Comparison of ENCODE assay signal across 19 cellular contexts in the genomic region with DNA sequence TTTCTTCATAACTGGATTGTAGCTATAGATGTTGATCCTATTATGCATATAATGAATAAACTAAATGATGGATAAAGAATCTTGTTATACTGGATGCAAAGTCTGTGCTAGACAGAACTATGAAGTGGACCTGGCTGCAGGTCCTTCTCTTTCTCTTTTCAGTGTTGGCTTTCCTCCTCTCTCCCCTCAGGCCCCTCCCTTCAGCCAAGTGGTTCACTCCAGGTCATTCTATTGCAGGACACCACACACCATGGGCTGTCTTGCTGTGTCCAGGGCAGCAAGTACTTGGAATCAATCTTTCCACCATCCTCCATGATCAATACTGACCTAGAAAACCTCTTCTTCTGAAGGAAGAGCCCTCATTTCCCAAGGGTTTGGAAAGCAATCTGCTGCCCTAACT. TPM values are rescaled to one million over a fixed set of nuclear protein-coding genes. Genes with fewer than 3 reads are reported as not detected.
DNase-seq lines count a peak whose midpoint lies in the region; ATAC-seq lines count a peak whose summit lies in the region.
"Had no signal": no experiment of that assay in that cellular context is flagged by ENCODE, and none has a peak within 500 bp of the region (broad histone marks: within the 10 kb centered on the region; RNA-seq: fewer than 3 reads in every experiment).

No MANE protein-coding gene starts in this region.

- H3K27me3 Mint-ChIP-seq in activated CD4-positive, alpha-beta T cell treated with anti-CD3 and anti-CD28 coated beads for 36 hours, result no peaks in the 10 kb centered on the region
- no peaks in the 10 kb centered on the region for H3K27me3 Mint-ChIP-seq in CD4-positive, CD25-positive, alpha-beta regulatory T cell
- H3K27me3 Mint-ChIP-seq in activated CD4-positive, alpha-beta memory T cell treated with anti-CD3 and anti-CD28 coated beads, Interleukin-2, amount 10 ng/mL, durations not matched to agents 7 days and 5 days, result no peaks in the 10 kb centered on the region
- H3K27me3 Mint-ChIP-seq: IgD-negative memory B cell had no signal

- DNase-seq in activated CD4-positive, alpha-beta T cell treated with anti-CD3 and anti-CD28 coated beads for 36 hours, result no peak
- no peak for DNase-seq in activated CD4-positive, alpha-beta T cell treated with anti-CD3 and anti-CD28 coated beads for 1 hour
- no peak for DNase-seq in CD4-positive, CD25-positive, alpha-beta regulatory T cell
- DNase-seq in activated CD4-positive, alpha-beta memory T cell treated with anti-CD3 and anti-CD28 coated beads, Interleukin-2, amount 10 ng/mL, durations not matched to agents 7 days and 5 days, result no peak
- DNase-seq in left ventricle myocardium superior (no peak), DMS53 (lab: John Stamatoyannopoulos, UW) (no peak)
- DNase-seq: Caco-2, HCEC 1CT, MV-4-11, NCI-H1436, NCI-H2081, NCI-H524 had no signal

- POLR2A ChIA-PET in activated CD4-positive, alpha-beta T cell treated with anti-CD3 and anti-CD28 coated beads for 36 hours (lab: Charles Lee), result no interaction called here
- POLR2A ChIA-PET in activated CD4-positive, alpha-beta memory T cell treated with anti-CD3 and anti-CD28 coated beads, Interleukin-2, amount 10 ng/mL, durations not matched to agents 7 days and 5 days (lab: Charles Lee), result interaction anchor here (0.8 to 1.7 kb wide), 3 partner anchors 16 to 21 kb away, joined by 3 to 5 read pairs (median 3); no protein-coding TSS in a partner anchor

- H3K27ac Mint-ChIP-seq in activated CD4-positive, alpha-beta T cell treated with anti-CD3 and anti-CD28 coated beads for 36 hours, result peak overlapping the region; percentile 66
- H3K27ac Mint-ChIP-seq in CD4-positive, CD25-positive, alpha-beta regulatory T cell, result peak overlapping the region; percentile 66 to 85 (median 76)
- H3K27ac Mint-ChIP-seq in activated CD4-positive, alpha-beta memory T cell treated with anti-CD3 and anti-CD28 coated beads, Interleukin-2, amount 10 ng/mL, durations not matched to agents 7 days and 5 days, result peak overlapping the region; percentile 95

- H3K4me1 ChIP-seq in CD4-positive, CD25-positive, alpha-beta regulatory T cell (ENCODE audit: control insufficient read depth, insufficient read depth, low read length, poor library complexity, severe bottlenecking), result peaks cover 55% of the 10 kb centered on the region

- ATAC-seq in activated CD4-positive, alpha-beta T cell treated with anti-CD3 and anti-CD28 coated beads for 36 hours, result no peak
- ATAC-seq in CD4-positive, CD25-positive, alpha-beta regulatory T cell (ENCODE audit: low read depth in 2 of 2), result no peak
- ATAC-seq in left ventricle myocardium superior, result peak; percentile 87
- ATAC-seq in GM19395 (IDR thresholded peaks at IDR 0.05; ENCODE audit: unreplicated experiment), result no peak
- ATAC-seq in HG03565 (IDR thresholded peaks at IDR 0.05; ENCODE audit: unreplicated experiment), result no peak

- H3K27ac ChIP-seq in CD4-positive, CD25-positive, alpha-beta regulatory T cell (ENCODE audit: insufficient read depth, low read length, poor library complexity, severe bottlenecking), result peak overlapping the region; percentile 18
- H3K27ac ChIP-seq: BLaER1 treated with 17β-estradiol and CSF1 and Interleukin-3, amounts not matched to agents 10 nM and 100 nM had no signal

- peak overlapping the region; percentile 42 for H3K4me3 ChIP-seq in CD4-positive, CD25-positive, alpha-beta regulatory T cell (ENCODE audit: low read depth, low read length)
- H3K4me3 ChIP-seq: BLaER1 treated with 17β-estradiol and CSF1 and Interleukin-3, amounts not matched to agents 10 nM and 100 nM had no signal

- peaks cover 52% of the 10 kb centered on the region for H3K36me3 ChIP-seq in CD4-positive, CD25-positive, alpha-beta regulatory T cell (ENCODE audit: control insufficient read depth, insufficient read depth, low read length)
- H3K36me3 ChIP-seq: BLaER1 treated with 17β-estradiol and CSF1 and Interleukin-3, amounts not matched to agents 10 nM and 100 nM had no signal

- H3K9me3 Mint-ChIP-seq in activated CD4-positive, alpha-beta T cell treated with anti-CD3 and anti-CD28 coated beads for 36 hours (ENCODE audit: low read depth), result no peaks in the 10 kb centered on the region
- H3K9me3 Mint-ChIP-seq in CD4-positive, CD25-positive, alpha-beta regulatory T cell, result no peaks in the 10 kb centered on the region
- no peaks in the 10 kb centered on the region for H3K9me3 Mint-ChIP-seq in activated CD4-positive, alpha-beta memory T cell treated with anti-CD3 and anti-CD28 coated beads, Interleukin-2, amount 10 ng/mL, durations not matched to agents 7 days and 5 days
- H3K9me3 Mint-ChIP-seq: IgD-negative memory B cell had no signal

- no peaks in the 10 kb centered on the region for H3K9me3 ChIP-seq in CD4-positive, CD25-positive, alpha-beta regulatory T cell (ENCODE audit: control insufficient read depth in 2 of 2, low read length in 2 of 2)
- H3K9me3 ChIP-seq: BLaER1 treated with 17β-estradiol and CSF1 and Interleukin-3, amounts not matched to agents 10 nM and 100 nM; Caco-2 had no signal

- H3K4me3 Mint-ChIP-seq in activated CD4-positive, alpha-beta T cell treated with anti-CD3 and anti-CD28 coated beads for 36 hours, result no peak overlapping the region
- peak overlapping the region in 3 of 4 donors; percentile 5 to 72 (median 26) for H3K4me3 Mint-ChIP-seq in CD4-positive, CD25-positive, alpha-beta regulatory T cell
- no peak overlapping the region for H3K4me3 Mint-ChIP-seq in activated CD4-positive, alpha-beta memory T cell treated with anti-CD3 and anti-CD28 coated beads, Interleukin-2, amount 10 ng/mL, durations not matched to agents 7 days and 5 days
- H3K4me3 Mint-ChIP-seq: IgD-negative memory B cell had no signal

- peaks cover 19% of the 10 kb centered on the region for H3K36me3 Mint-ChIP-seq in activated CD4-positive, alpha-beta T cell treated with anti-CD3 and anti-CD28 coated beads for 36 hours (ENCODE audit: low read depth)
- peaks cover 45% of the 10 kb centered on the region for H3K36me3 Mint-ChIP-seq in CD4-positive, CD25-positive, alpha-beta regulatory T cell
- H3K36me3 Mint-ChIP-seq in activated CD4-positive, alpha-beta memory T cell treated with anti-CD3 and anti-CD28 coated beads, Interleukin-2, amount 10 ng/mL, durations not matched to agents 7 days and 5 days (ENCODE audit: low read depth), result peaks cover 81% of the 10 kb centered on the region

- intact Hi-C loops in activated CD4-positive, alpha-beta T cell treated with anti-CD3 and anti-CD28 coated beads for 36 hours (cut with DNase I, micrococcal nuclease), result loop anchor here (2.0 kb wide), 2 partner anchors 16 to 18 kb away; no protein-coding TSS in a partner anchor
- intact Hi-C loops in left ventricle myocardium superior (cut with micrococcal nuclease), result no loop called here

- H3K27me3 ChIP-seq in CD4-positive, CD25-positive, alpha-beta regulatory T cell (ENCODE audit: control insufficient read depth, insufficient read depth, low read length), result no peaks in the 10 kb centered on the region
- H3K27me3 ChIP-seq: BLaER1 treated with 17β-estradiol and CSF1 and Interleukin-3, amounts not matched to agents 10 nM and 100 nM had no signal

- CTCF ChIA-PET in activated CD4-positive, alpha-beta T cell treated with anti-CD3 and anti-CD28 coated beads for 36 hours (lab: Charles Lee), result interaction anchor here (0.6 kb wide), 1 partner anchor 527 kb away, joined by 6 read pairs; no protein-coding TSS in a partner anchor
- CTCF ChIA-PET in activated CD4-positive, alpha-beta memory T cell treated with anti-CD3 and anti-CD28 coated beads, Interleukin-2, amount 10 ng/mL, durations not matched to agents 7 days and 5 days (lab: Charles Lee), result no interaction called here

- peaks cover 82% of the 10 kb centered on the region for H3K4me1 Mint-ChIP-seq in activated CD4-positive, alpha-beta T cell treated with anti-CD3 and anti-CD28 coated beads for 36 hours
- peaks cover 46 to 86% (median 70%) of the 10 kb centered on the region in 4 donors for H3K4me1 Mint-ChIP-seq in CD4-positive, CD25-positive, alpha-beta regulatory T cell
- peaks cover 84% of the 10 kb centered on the region for H3K4me1 Mint-ChIP-seq in activated CD4-positive, alpha-beta memory T cell treated with anti-CD3 and anti-CD28 coated beads, Interleukin-2, amount 10 ng/mL, durations not matched to agents 7 days and 5 days

RNA-seq across cellular contexts. Expression of gene EIF4E3, which starts 20.3 kb away (rescaled TPM):
- 10 to 100 TPM; 28.7 to 29.7 TPM for total RNA-seq in activated CD4-positive, alpha-beta T cell treated with anti-CD3 and anti-CD28 coated beads for 36 hours
- total RNA-seq in CD4-positive, CD25-positive, alpha-beta regulatory T cell, result 101 TPM
- polyA plus RNA-seq in CD4-positive, CD25-positive, alpha-beta regulatory T cell, result 10 to 100 TPM; 27.8 to 98.9 (median 60.1) TPM
- total RNA-seq in activated CD4-positive, alpha-beta memory T cell treated with anti-CD3 and anti-CD28 coated beads, Interleukin-2, amount 10 ng/mL, durations not matched to agents 7 days and 5 days, result 10 to 100 TPM; 76.9 TPM
- total RNA-seq in left ventricle myocardium superior, result 55.7 TPM

RNA-seq across cellular contexts. Expression of gene GPR27, which starts 48.7 kb away (rescaled TPM):
- total RNA-seq in activated CD4-positive, alpha-beta T cell treated with anti-CD3 and anti-CD28 coated beads for 36 hours, result 1 to 10 TPM; 1.2 to 1.6 TPM
- total RNA-seq in CD4-positive, CD25-positive, alpha-beta regulatory T cell, result 1.0 TPM
- 1 to 10 TPM in 1 of 4 donors, under 1 TPM in 2, not detected in 1; 0.30 to 1.4 (median 0.81) TPM for polyA plus RNA-seq in CD4-positive, CD25-positive, alpha-beta regulatory T cell
- 1 to 10 TPM; 3.0 to 3.1 TPM for total RNA-seq in activated CD4-positive, alpha-beta memory T cell treated with anti-CD3 and anti-CD28 coated beads, Interleukin-2, amount 10 ng/mL, durations not matched to agents 7 days and 5 days
- total RNA-seq in left ventricle myocardium superior, result 4.4 TPM
- total RNA-seq: A172, HT1080, LHCN-M2 had no signal

Comparison
In these comparisons a context has a peak if more than half of its experiments do, and no peak if none do; other contexts are left out.
1. H3K4me3 Mint-ChIP-seq: peak in CD4-positive, CD25-positive, alpha-beta regulatory T cell (3 of 4); none in activated CD4-positive, alpha-beta T cell treated with anti-CD3 and anti-CD28 coated beads for 36 hours (single experiment) and activated CD4-positive, alpha-beta memory T cell treated with anti-CD3 and anti-CD28 coated beads, Interleukin-2, amount 10 ng/mL, durations not matched to agents 7 days and 5 days (single experiment).
2. Peak in every context shown above with its lines, with median percentiles within 50 percentile points of each other: H3K27ac Mint-ChIP-seq.